ENCODE assay signal across 10 cellular contexts in genomic region chr6:52503344-52503747, GRCh38.
DNase-seq lines count a peak whose midpoint lies in the region; ATAC-seq and TF ChIP-seq lines count a peak whose summit lies in the region.
"Had no signal": no experiment of that assay in that cellular context is flagged by ENCODE, and none has a peak within 500 bp of the region (broad histone marks: within the 10 kb centered on the region; RNA-seq: fewer than 3 reads in every experiment).

No MANE protein-coding gene starts in this region.

- H3K27me3 Mint-ChIP-seq in activated T-helper 1 cell treated with anti-CD3 and anti-CD28 coated beads, Interleukin-12 subunit alpha, Interleukin-12 subunit beta, Interleukin-2, Interleukin-4 antibody, amounts not matched to agents 30 ng/mL and 10 ng/mL and 1 ng/mL, durations not matched to agents 14 hours and 24 hours and 36 hours (ENCODE audit: insufficient read depth) = no peaks in the 10 kb centered on the region
- no peaks in the 10 kb centered on the region for H3K27me3 Mint-ChIP-seq in naive thymus-derived CD4-positive, alpha-beta T cell

- peak overlapping the region in 2 of 10 experiments; percentile 11 to 12; a peak in 1 of 20 replicates for H3K4me3 ChIP-seq in BLaER1 treated with 17β-estradiol and CSF1 and Interleukin-3, amounts not matched to agents 10 nM and 100 nM
- no peak overlapping the region for H3K4me3 ChIP-seq in cardiac fibroblast (replicated peaks in 1 of 2; ENCODE audit: low read depth in 2 of 2, low read length in 2 of 2)
- H3K4me3 ChIP-seq in mesodermal cell (ENCODE audit: extremely low read depth, insufficient read depth, low read length, poor library complexity, severe bottlenecking) = no peak overlapping the region
- no peak overlapping the region for H3K4me3 ChIP-seq in naive thymus-derived CD4-positive, alpha-beta T cell (ENCODE audit: low read length)

- peaks cover 46 to 67% (median 56%) of the 10 kb centered on the region in 11 experiments for H3K36me3 ChIP-seq in BLaER1 treated with 17β-estradiol and CSF1 and Interleukin-3, amounts not matched to agents 10 nM and 100 nM
- peaks cover 68% of the 10 kb centered on the region for H3K36me3 ChIP-seq in mesodermal cell (ENCODE audit: control insufficient read depth, insufficient read depth, low read length)
- peaks cover 0 to 52% (median 0%) of the 10 kb centered on the region in 3 experiments for H3K36me3 ChIP-seq in naive thymus-derived CD4-positive, alpha-beta T cell (ENCODE audit: control insufficient read depth in 2 of 3, insufficient read depth in 3 of 3, low read length in 3 of 3)

- H3K27me3 ChIP-seq in BLaER1 treated with 17β-estradiol and CSF1 and Interleukin-3, amounts not matched to agents 10 nM and 100 nM = no peaks in the 10 kb centered on the region
- no peaks in the 10 kb centered on the region for H3K27me3 ChIP-seq in naive thymus-derived CD4-positive, alpha-beta T cell (ENCODE audit: control insufficient read depth in 2 of 2, insufficient read depth in 2 of 2, low read length in 2 of 2)

- no peak overlapping the region for H3K4me3 Mint-ChIP-seq in activated T-helper 1 cell treated with anti-CD3 and anti-CD28 coated beads, Interleukin-12 subunit alpha, Interleukin-12 subunit beta, Interleukin-2, Interleukin-4 antibody, amounts not matched to agents 30 ng/mL and 10 ng/mL and 1 ng/mL, durations not matched to agents 14 hours and 24 hours and 36 hours
- no peak overlapping the region for H3K4me3 Mint-ChIP-seq in naive thymus-derived CD4-positive, alpha-beta T cell

- H3K9ac ChIP-seq in BLaER1 treated with 17β-estradiol and CSF1 and Interleukin-3, amounts not matched to agents 10 nM and 100 nM = peak overlapping the region in 10 of 11 experiments; percentile 20 to 65 (median 36); a peak in 15 of 22 replicates

- H3K36me3 Mint-ChIP-seq in activated T-helper 1 cell treated with anti-CD3 and anti-CD28 coated beads, Interleukin-12 subunit alpha, Interleukin-12 subunit beta, Interleukin-2, Interleukin-4 antibody, amounts not matched to agents 30 ng/mL and 10 ng/mL and 1 ng/mL, durations not matched to agents 14 hours and 24 hours and 36 hours (ENCODE audit: low read depth) = peaks cover 2% of the 10 kb centered on the region
- H3K36me3 Mint-ChIP-seq in naive thymus-derived CD4-positive, alpha-beta T cell = peaks cover 3 to 39% (median 20%) of the 10 kb centered on the region in 5 donors

- ATAC-seq in GM21576 (IDR thresholded peaks at IDR 0.05; ENCODE audit: unreplicated experiment) = no peak
- ATAC-seq in naive thymus-derived CD4-positive, alpha-beta T cell = no peak
- ATAC-seq in GM21529 (IDR thresholded peaks at IDR 0.05; ENCODE audit: unreplicated experiment) = no peak

- peak; percentile 29 for TF ChIP-seq CTCF in cardiac fibroblast (IDR thresholded peaks at IDR 0.05; ENCODE audit: low read depth, low read length)

- peak overlapping the region; percentile 66 to 90 (median 83) for H3K4me2 ChIP-seq in BLaER1 treated with 17β-estradiol and CSF1 and Interleukin-3, amounts not matched to agents 10 nM and 100 nM

- H3K9me3 ChIP-seq in BLaER1 treated with 17β-estradiol and CSF1 and Interleukin-3, amounts not matched to agents 10 nM and 100 nM (replicated peaks in 1 of 11) = no peaks in the 10 kb centered on the region
- H3K9me3 ChIP-seq in mesodermal cell (ENCODE audit: control insufficient read depth, low read length) = no peaks in the 10 kb centered on the region
- H3K9me3 ChIP-seq in naive thymus-derived CD4-positive, alpha-beta T cell (ENCODE audit: control insufficient read depth in 2 of 3, low read length in 3 of 3) = no peaks in the 10 kb centered on the region

- POLR2A ChIA-PET in naive thymus-derived CD4-positive, alpha-beta T cell (lab: Charles Lee) = no interaction called here

- peaks cover 0 to 38% (median 0%) of the 10 kb centered on the region in 11 experiments; a peak in 3 of 22 replicates for H4K20me1 ChIP-seq in BLaER1 treated with 17β-estradiol and CSF1 and Interleukin-3, amounts not matched to agents 10 nM and 100 nM

- 60 to 69% methylated on average over 2 to 5 of the region's 5 CpGs for WGBS in mesodermal cell (ENCODE audit: insufficient coverage in 2 of 2), 2 experiments

- DNase-seq in LHCN-M2 (ENCODE audit: low read depth) (peak; percentile 53), cardiac fibroblast (ENCODE audit: low read depth in 2 of 2) (peak in 1 of 2 donors; percentile 62)
- no peak for DNase-seq in activated T-helper 1 cell treated with anti-CD3 and anti-CD28 coated beads, Interleukin-12 subunit alpha, Interleukin-12 subunit beta, Interleukin-2, Interleukin-4 antibody, amounts not matched to agents 30 ng/mL and 10 ng/mL and 1 ng/mL, durations not matched to agents 14 hours and 24 hours and 36 hours (ENCODE audit: low spot score)
- DNase-seq in naive thymus-derived CD4-positive, alpha-beta T cell = no peak
- DNase-seq: GF-D8, NCI-H2227 treated with DMSO at 0.1 percent for 48 hours had no signal

- H3K4me1 ChIP-seq in BLaER1 treated with 17β-estradiol and CSF1 and Interleukin-3, amounts not matched to agents 10 nM and 100 nM = peaks cover 95 to 100% (median 99%) of the 10 kb centered on the region in 10 experiments
- peaks cover 38% of the 10 kb centered on the region for H3K4me1 ChIP-seq in mesodermal cell (ENCODE audit: control insufficient read depth, insufficient read depth, low read length, poor library complexity, severe bottlenecking)
- no peaks in the 10 kb centered on the region for H3K4me1 ChIP-seq in naive thymus-derived CD4-positive, alpha-beta T cell (ENCODE audit: control insufficient read depth in 2 of 2, insufficient read depth in 2 of 2, low read length in 2 of 2)

- H3K27ac Mint-ChIP-seq in activated T-helper 1 cell treated with anti-CD3 and anti-CD28 coated beads, Interleukin-12 subunit alpha, Interleukin-12 subunit beta, Interleukin-2, Interleukin-4 antibody, amounts not matched to agents 30 ng/mL and 10 ng/mL and 1 ng/mL, durations not matched to agents 14 hours and 24 hours and 36 hours = no peak overlapping the region
- no peak overlapping the region for H3K27ac Mint-ChIP-seq in naive thymus-derived CD4-positive, alpha-beta T cell

- peak overlapping the region in 9 of 11 experiments; percentile 42 to 94 (median 61); a peak in 18 of 22 replicates for H3K27ac ChIP-seq in BLaER1 treated with 17β-estradiol and CSF1 and Interleukin-3, amounts not matched to agents 10 nM and 100 nM
- H3K27ac ChIP-seq in mesodermal cell (ENCODE audit: low read depth, low read length, severe bottlenecking) = peak overlapping the region; percentile 26
- H3K27ac ChIP-seq in naive thymus-derived CD4-positive, alpha-beta T cell (ENCODE audit: low read depth, low read length) = no peak overlapping the region

- CTCF ChIA-PET in naive thymus-derived CD4-positive, alpha-beta T cell (lab: Charles Lee) = no interaction called here

- no peaks in the 10 kb centered on the region for H3K9me3 Mint-ChIP-seq in activated T-helper 1 cell treated with anti-CD3 and anti-CD28 coated beads, Interleukin-12 subunit alpha, Interleukin-12 subunit beta, Interleukin-2, Interleukin-4 antibody, amounts not matched to agents 30 ng/mL and 10 ng/mL and 1 ng/mL, durations not matched to agents 14 hours and 24 hours and 36 hours
- no peaks in the 10 kb centered on the region for H3K9me3 Mint-ChIP-seq in naive thymus-derived CD4-positive, alpha-beta T cell

- H3K4me1 Mint-ChIP-seq in activated T-helper 1 cell treated with anti-CD3 and anti-CD28 coated beads, Interleukin-12 subunit alpha, Interleukin-12 subunit beta, Interleukin-2, Interleukin-4 antibody, amounts not matched to agents 30 ng/mL and 10 ng/mL and 1 ng/mL, durations not matched to agents 14 hours and 24 hours and 36 hours (ENCODE audit: low read depth) = no peaks in the 10 kb centered on the region
- peaks cover 0 to 6% (median 0%) of the 10 kb centered on the region in 7 donors for H3K4me1 Mint-ChIP-seq in naive thymus-derived CD4-positive, alpha-beta T cell

- intact Hi-C loops in activated T-helper 1 cell treated with anti-CD3 and anti-CD28 coated beads, Interleukin-12 subunit alpha, Interleukin-12 subunit beta, Interleukin-2, Interleukin-4 antibody, amounts not matched to agents 30 ng/mL and 10 ng/mL and 1 ng/mL, durations not matched to agents 14 hours and 24 hours and 36 hours (cut with micrococcal nuclease) = no loop called here
- intact Hi-C loops in naive thymus-derived CD4-positive, alpha-beta T cell (cut with micrococcal nuclease) = no loop called here
